ENCODE assay signal across 1 cellular context in the genomic region with DNA sequence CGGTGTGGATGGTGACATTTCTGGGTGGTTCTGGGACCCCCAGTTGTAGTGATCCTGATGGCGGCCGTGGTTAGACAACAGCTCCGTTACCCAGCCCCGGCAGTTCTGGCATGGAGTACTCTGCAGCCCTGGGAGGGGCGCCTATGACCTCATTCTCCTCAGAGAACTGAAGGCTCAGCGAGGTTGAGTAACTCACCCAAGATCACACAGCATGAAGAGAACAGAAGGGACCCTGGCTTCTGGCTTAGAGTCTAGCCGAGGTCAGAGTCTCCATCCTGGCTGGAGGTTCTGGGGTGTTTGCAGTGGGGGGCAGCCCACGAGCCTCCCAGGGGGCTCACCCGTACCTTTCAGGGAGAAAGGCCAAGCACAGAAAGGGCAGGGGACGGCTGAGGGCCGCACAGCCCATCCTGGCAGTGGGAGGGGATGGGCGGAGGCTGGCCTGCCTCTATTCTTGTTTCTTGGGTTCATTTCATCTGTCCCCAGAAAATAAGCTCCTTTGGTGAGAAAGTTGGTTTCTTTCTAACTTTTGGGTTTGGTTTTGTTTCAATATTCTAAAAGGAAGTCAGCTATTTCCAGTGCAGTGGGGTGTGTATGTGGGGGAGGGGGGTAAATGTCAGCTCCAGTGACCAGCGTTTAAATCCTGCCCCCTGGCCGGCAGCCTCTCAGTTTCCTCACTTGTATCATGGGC.
A peak's percentile ranks its signal among the peaks of the same experiment; 100 is the strongest.
TF ChIP-seq lines count a peak whose summit lies in the region.

No MANE protein-coding gene starts in this region.

TF ChIP-seq in HepG2, 621 proteins besides CTCF, POLR2A, EP300 and RAD21:
- peak; percentile 96 for TF ChIP-seq ZNF768 (CRISPR knock-in tag; IDR thresholded peaks at IDR 0.05)
- TF ChIP-seq, protein P1, sequence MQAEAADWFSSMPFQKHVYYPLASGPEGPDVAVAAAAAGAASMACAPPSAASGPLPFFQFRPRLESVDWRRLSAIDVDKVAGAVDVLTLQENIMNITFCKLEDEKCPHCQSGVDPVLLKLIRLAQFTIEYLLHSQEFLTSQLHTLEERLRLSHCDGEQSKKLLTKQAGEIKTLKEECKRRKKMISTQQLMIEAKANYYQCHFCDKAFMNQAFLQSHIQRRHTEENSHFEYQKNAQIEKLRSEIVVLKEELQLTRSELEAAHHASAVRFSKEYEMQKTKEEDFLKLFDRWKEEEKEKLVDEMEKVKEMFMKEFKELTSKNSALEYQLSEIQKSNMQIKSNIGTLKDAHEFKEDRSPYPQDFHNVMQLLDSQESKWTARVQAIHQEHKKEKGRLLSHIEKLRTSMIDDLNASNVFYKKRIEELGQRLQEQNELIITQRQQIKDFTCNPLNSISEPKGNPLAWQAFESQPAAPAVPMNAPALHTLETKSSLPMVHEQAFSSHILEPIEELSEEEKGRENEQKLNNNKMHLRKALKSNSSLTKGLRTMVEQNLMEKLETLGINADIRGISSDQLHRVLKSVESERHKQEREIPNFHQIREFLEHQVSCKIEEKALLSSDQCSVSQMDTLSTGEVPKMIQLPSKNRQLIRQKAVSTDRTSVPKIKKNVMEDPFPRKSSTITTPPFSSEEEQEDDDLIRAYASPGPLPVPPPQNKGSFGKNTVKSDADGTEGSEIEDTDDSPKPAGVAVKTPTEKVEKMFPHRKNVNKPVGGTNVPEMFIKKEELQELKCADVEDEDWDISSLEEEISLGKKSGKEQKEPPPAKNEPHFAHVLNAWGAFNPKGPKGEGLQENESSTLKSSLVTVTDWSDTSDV (CRISPR knock-in tag; IDR thresholded peaks at IDR 0.05), result no peak
